Comparison of ENCODE assay signal across 8 cellular contexts in genomic region chr6:153312633-153313032, GRCh38.
DNase-seq lines count a peak whose midpoint lies in the region; ATAC-seq and TF ChIP-seq lines count a peak whose summit lies in the region.

No MANE protein-coding gene starts in this region.

- no peaks in the 10 kb centered on the region for H3K9me3 Mint-ChIP-seq in activated naive CD8-positive, alpha-beta T cell treated with anti-CD3 and anti-CD28 coated beads, Interleukin-2, amount 10 ng/mL, durations not matched to agents 7 days and 5 days
- no peaks in the 10 kb centered on the region for H3K9me3 Mint-ChIP-seq in type B pancreatic cell

- POLR2A ChIA-PET in activated naive CD8-positive, alpha-beta T cell treated with anti-CD3 and anti-CD28 coated beads, Interleukin-2, amount 10 ng/mL, durations not matched to agents 7 days and 5 days (lab: Charles Lee): no interaction called here

- no peak overlapping the region for H3K4me3 Mint-ChIP-seq in activated naive CD8-positive, alpha-beta T cell treated with anti-CD3 and anti-CD28 coated beads, Interleukin-2, amount 10 ng/mL, durations not matched to agents 7 days and 5 days
- H3K4me3 Mint-ChIP-seq in type B pancreatic cell: no peak overlapping the region

- H3K36me3 Mint-ChIP-seq in activated naive CD8-positive, alpha-beta T cell treated with anti-CD3 and anti-CD28 coated beads, Interleukin-2, amount 10 ng/mL, durations not matched to agents 7 days and 5 days: no peaks in the 10 kb centered on the region
- H3K36me3 Mint-ChIP-seq in type B pancreatic cell: no peaks in the 10 kb centered on the region

- peak; percentile 69 for TF ChIP-seq CTCF in type B pancreatic cell (conservative IDR thresholded peaks at IDR 0.05)

- ATAC-seq in GM18505 (IDR thresholded peaks at IDR 0.05; ENCODE audit: unreplicated experiment): peak; percentile 63
- peak; percentile 82 for ATAC-seq in HG03442 (IDR thresholded peaks at IDR 0.05; ENCODE audit: unreplicated experiment)
- ATAC-seq in activated naive CD8-positive, alpha-beta T cell treated with anti-CD3 and anti-CD28 coated beads, Interleukin-2, amount 10 ng/mL, durations not matched to agents 7 days and 5 days (ENCODE audit: low read depth): no peak

- no peak overlapping the region for H3K27ac Mint-ChIP-seq in activated naive CD8-positive, alpha-beta T cell treated with anti-CD3 and anti-CD28 coated beads, Interleukin-2, amount 10 ng/mL, durations not matched to agents 7 days and 5 days
- no peak overlapping the region for H3K27ac Mint-ChIP-seq in type B pancreatic cell

- no peaks in the 10 kb centered on the region for H3K4me1 Mint-ChIP-seq in activated naive CD8-positive, alpha-beta T cell treated with anti-CD3 and anti-CD28 coated beads, Interleukin-2, amount 10 ng/mL, durations not matched to agents 7 days and 5 days
- peaks cover 11% of the 10 kb centered on the region for H3K4me1 Mint-ChIP-seq in type B pancreatic cell (ENCODE audit: unreplicated experiment)

- TF ChIP-seq POLR2A in GM18505 (IDR thresholded peaks at IDR 0.05; ENCODE audit: borderline replicate concordance, extremely low read depth, insufficient read depth, insufficient read length): no peak

- no peaks in the 10 kb centered on the region for H3K27me3 Mint-ChIP-seq in activated naive CD8-positive, alpha-beta T cell treated with anti-CD3 and anti-CD28 coated beads, Interleukin-2, amount 10 ng/mL, durations not matched to agents 7 days and 5 days
- H3K27me3 Mint-ChIP-seq in type B pancreatic cell: peaks cover 21% of the 10 kb centered on the region

- DNase-seq in Ammon's horn (ENCODE audit: low spot score) (peak; percentile 60), NCI-H524 treated with DMSO at 0.1 percent for 48 hours (lab: John Stamatoyannopoulos, UW) (peak; percentile 48), inferior parietal cortex (ENCODE audit: extremely low spot score) (peak; percentile 11), type B pancreatic cell (ENCODE audit: extremely low spot score, unreplicated experiment) (no peak), occipital lobe (lab: John Stamatoyannopoulos, UW) (no peak)
- DNase-seq in activated naive CD8-positive, alpha-beta T cell treated with anti-CD3 and anti-CD28 coated beads, Interleukin-2, amount 10 ng/mL, durations not matched to agents 7 days and 5 days: peak; percentile 27

Comparison
In these comparisons a context has a peak if more than half of its experiments do, and no peak if none do; other contexts are left out.
1. DNase-seq: peak in Ammon's horn (single experiment), NCI-H524 treated with DMSO at 0.1 percent for 48 hours (single experiment), activated naive CD8-positive, alpha-beta T cell treated with anti-CD3 and anti-CD28 coated beads, Interleukin-2, amount 10 ng/mL, durations not matched to agents 7 days and 5 days (single experiment) and inferior parietal cortex (single experiment); none in type B pancreatic cell (single experiment) and occipital lobe (single experiment).